ENCODE assay signal across 8 cellular contexts in genomic region chr2:198296665-198297308, GRCh38.
DNase-seq lines count a peak whose midpoint lies in the region; ATAC-seq, FAIRE-seq and TF ChIP-seq lines count a peak whose summit lies in the region.

No MANE protein-coding gene starts in this region.

- H3K4me3 ChIP-seq in OCI-LY1 (ENCODE audit: low read depth, low read length, poor library complexity, severe bottlenecking) (no peak overlapping the region), esophagus squamous epithelium (no peak overlapping the region)

- H3K27me3 ChIP-seq in OCI-LY1 (ENCODE audit: insufficient read depth, low read length) (no peaks in the 10 kb centered on the region; the same call in 1 of the 2 replicates), esophagus squamous epithelium (peaks cover 0 to 5% (median 0%) of the 10 kb centered on the region in 4 donors)

- no peaks in the 10 kb centered on the region for H3K9me2 ChIP-seq in OCI-LY1 (ENCODE audit: low read depth, low read length)

- no peak for FAIRE-seq in D721Med (lab: Jason Lieb, UNC)

- no peak overlapping the region for H3K4me3 Mint-ChIP-seq in natural killer cell

- H3K9me3 ChIP-seq in OCI-LY1 (ENCODE audit: low read length): no peaks in the 10 kb centered on the region
- H3K9me3 ChIP-seq in esophagus squamous epithelium: no peaks in the 10 kb centered on the region

- H3K79me2 ChIP-seq in OCI-LY1 (ENCODE audit: insufficient read depth, low read length): no peaks in the 10 kb centered on the region

- no peak overlapping the region for H3K9ac ChIP-seq in OCI-LY1 (ENCODE audit: low read length)

- no peaks in the 10 kb centered on the region for H3K36me3 Mint-ChIP-seq in natural killer cell

- no peaks in the 10 kb centered on the region for H3K36me3 ChIP-seq in OCI-LY1 (ENCODE audit: insufficient read depth, low read length)
- no peaks in the 10 kb centered on the region for H3K36me3 ChIP-seq in esophagus squamous epithelium

- DNase-seq in D721Med (ENCODE audit: insufficient read length, low spot score) (peak; percentile 25), GM20000 (ENCODE audit: low spot score) (peak; percentile 43), activated T-cell treated with anti-CD3 and anti-CD28 coated beads for 1 hour (ENCODE audit: low read depth) (peak; percentile 50), esophagus squamous epithelium (lab: John Stamatoyannopoulos, UW) (no peak), natural killer cell (peak; percentile 18), stromal cell of bone marrow (ENCODE audit: low read depth) (peak; percentile 18)

- peak; percentile 78 for TF ChIP-seq CTCF in D721Med (IDR thresholded peaks at IDR 0.05; ENCODE audit: insufficient read depth, missing control alignments)
- peak; percentile 39 for TF ChIP-seq CTCF in GM20000 (IDR thresholded peaks at IDR 0.05; ENCODE audit: extremely low read depth, missing control alignments)
- TF ChIP-seq CTCF in OCI-LY1 (IDR thresholded peaks at IDR 0.05; ENCODE audit: low read length): peak; percentile 63
- peak; percentile 59 to 83 (median 69) for TF ChIP-seq CTCF in esophagus squamous epithelium (IDR thresholded peaks at IDR 0.05)
- TF ChIP-seq CTCF in natural killer cell (IDR thresholded peaks at IDR 0.05): peak; percentile 84

- no peak overlapping the region for H2AFZ ChIP-seq in OCI-LY1 (ENCODE audit: low read length)

- ATAC-seq in HG03571 (IDR thresholded peaks at IDR 0.05; ENCODE audit: unreplicated experiment) (peak; percentile 72), natural killer cell (peak; percentile 67 to 81 (median 75))

- H3K4me1 ChIP-seq in OCI-LY1 (ENCODE audit: insufficient read depth, low read length, severe bottlenecking) (no peaks in the 10 kb centered on the region), esophagus squamous epithelium (no peaks in the 10 kb centered on the region)

- H4K20me1 ChIP-seq in OCI-LY1 (ENCODE audit: insufficient read depth, low read length): no peaks in the 10 kb centered on the region

- no peaks in the 10 kb centered on the region for H3F3A ChIP-seq in OCI-LY1 (ENCODE audit: insufficient read depth, low read length)

- H3K27ac ChIP-seq in OCI-LY1 (ENCODE audit: low read depth, low read length, poor library complexity, severe bottlenecking) (no peak overlapping the region), esophagus squamous epithelium (no peak overlapping the region)

- no peak for TF ChIP-seq POLR2A in esophagus squamous epithelium (IDR thresholded peaks at IDR 0.05)

- peaks cover 9 to 14% of the 10 kb centered on the region in 2 donors for H3K27me3 Mint-ChIP-seq in natural killer cell (ENCODE audit: low read depth in 2 of 2)

- H3K9me3 Mint-ChIP-seq in natural killer cell: no peaks in the 10 kb centered on the region

- WGBS in esophagus squamous epithelium, 2 donors: 1% methylated on average over 8 of the region's 8 CpGs

- peaks cover 0 to 6% of the 10 kb centered on the region in 2 donors for H3K4me1 Mint-ChIP-seq in natural killer cell

- intact Hi-C loops in esophagus squamous epithelium (cut with DNase I): loop anchor here (10.0 kb wide), 1 partner anchor 162 kb away; no protein-coding TSS in a partner anchor
- intact Hi-C loops in natural killer cell (cut with micrococcal nuclease): loop anchor here (1.0 to 2.0 kb wide), 2 partner anchors 493 to 590 kb away; no protein-coding TSS in a partner anchor

- no peak overlapping the region for H3K4me2 ChIP-seq in OCI-LY1 (ENCODE audit: low read length)

- no peak overlapping the region for H3K27ac Mint-ChIP-seq in natural killer cell
